In the genomic region with DNA sequence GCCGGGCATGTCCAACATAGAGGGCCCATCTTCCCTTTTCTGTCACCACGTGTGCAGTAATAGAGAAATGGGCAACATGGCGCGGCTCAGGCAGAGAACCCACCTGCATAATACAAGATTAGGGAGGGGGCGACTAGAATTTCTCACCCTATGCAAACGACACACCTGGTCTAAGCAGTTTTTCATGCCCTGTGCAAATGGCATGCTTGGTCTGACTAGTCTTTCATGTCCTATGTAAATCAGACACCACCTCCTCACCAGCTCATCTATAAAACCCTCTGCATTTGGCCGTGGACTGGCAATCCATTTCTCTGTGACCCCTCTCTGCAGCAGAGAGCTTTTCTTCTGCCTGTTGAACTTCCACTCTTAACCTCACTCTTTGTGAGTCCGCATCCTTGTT, we compare ENCODE assay signal across 33 cellular contexts.
"Had no signal": no experiment of that assay in that cellular context is flagged by ENCODE, and none has a peak within 500 bp of the region (broad histone marks: within the 10 kb centered on the region; RNA-seq: fewer than 3 reads in every experiment).

No MANE protein-coding gene starts in this region.

- H3K4me3 ChIP-seq: colonic mucosa, gastrocnemius medialis, hepatocyte, pancreas, prostate gland, stomach, tibial artery, upper lobe of right lung had no signal

- H3K9me3 ChIP-seq: colonic mucosa, gastrocnemius medialis, pancreas, prostate gland, stomach, tibial artery, upper lobe of right lung had no signal

- H3K36me3 ChIP-seq: colonic mucosa, gastrocnemius medialis, pancreas, prostate gland, stomach, tibial artery, upper lobe of right lung, WERI-Rb-1 had no signal

- H3K27ac ChIP-seq: colonic mucosa, gastrocnemius medialis, hepatocyte, pancreas, prostate gland, stomach, tibial artery, upper lobe of right lung, WERI-Rb-1 had no signal

- H3K36me3 Mint-ChIP-seq: activated CD4-positive, alpha-beta memory T cell treated with anti-CD3 and anti-CD28 coated beads for 36 hours; activated naive CD4-positive, alpha-beta T cell treated with anti-CD3 and anti-CD28 coated beads, Interleukin-2, amount 50 U/mL, for 24 hours; mesothelial cell of epicardium; stimulated activated effector memory CD8-positive, alpha-beta T cell treated with anti-CD3 and anti-CD28 coated beads, Interleukin-12 subunit alpha, Interleukin-12 subunit beta, amount 100 ng/mL, for 72 hours had no signal

- H3K9me3 Mint-ChIP-seq: activated CD4-positive, alpha-beta memory T cell treated with anti-CD3 and anti-CD28 coated beads for 36 hours; activated CD4-positive, alpha-beta T cell treated with anti-CD3 and anti-CD28 coated beads, Interleukin-2, amount 10 ng/mL, durations not matched to agents 24 days and 14 days; activated naive CD4-positive, alpha-beta T cell treated with anti-CD3 and anti-CD28 coated beads, Interleukin-2, amount 50 U/mL, for 24 hours; activated naive CD8-positive, alpha-beta T cell treated with anti-CD3 and anti-CD28 coated beads, Interleukin-2, amount 50 U/mL, for 24 hours; activated T-helper 17 cell treated with anti-CD3 and anti-CD28 coated beads, Interleukin-2, amount 50 U/mL, for 72 hours; mesothelial cell of epicardium; naive thymus-derived CD4-positive, alpha-beta T cell; neural crest cell; stimulated activated effector memory CD8-positive, alpha-beta T cell treated with anti-CD3 and anti-CD28 coated beads, Interleukin-12 subunit alpha, Interleukin-12 subunit beta, amount 100 ng/mL, for 72 hours had no signal

- H3K27me3 Mint-ChIP-seq: activated CD4-positive, alpha-beta memory T cell treated with anti-CD3 and anti-CD28 coated beads for 36 hours; activated naive CD4-positive, alpha-beta T cell treated with anti-CD3 and anti-CD28 coated beads, Interleukin-2, amount 50 U/mL, for 24 hours; activated naive CD8-positive, alpha-beta T cell treated with anti-CD3 and anti-CD28 coated beads, Interleukin-2, amount 50 U/mL, for 24 hours; activated T-helper 17 cell treated with anti-CD3 and anti-CD28 coated beads, Interleukin-2, amount 50 U/mL, for 72 hours had no signal

- DNase-seq: activated CD4-positive, alpha-beta memory T cell treated with anti-CD3 and anti-CD28 coated beads for 36 hours; activated CD4-positive, alpha-beta T cell treated with anti-CD3 and anti-CD28 coated beads, Interleukin-2, amount 10 ng/mL, durations not matched to agents 24 days and 14 days; activated CD4-positive, CD25-positive, alpha-beta regulatory T cell treated with anti-CD3 and anti-CD28 coated beads, Interleukin-2, amount 50 U/mL, for 72 hours; activated CD8-positive, alpha-beta memory T cell treated with anti-CD3 and anti-CD28 coated beads, Interleukin-2, amount 50 U/mL, for 4 hours; activated gamma-delta T cell treated with Interleukin-2 at 50 U/mL for 16 hours; activated naive CD8-positive, alpha-beta T cell treated with anti-CD3 and anti-CD28 coated beads, Interleukin-2, amount 50 U/mL, for 24 hours; activated T-cell treated with anti-CD3 and anti-CD28 coated beads, Interleukin-2, amount 50 U/mL, for 1 hour; colonic mucosa; effector CD8-positive, alpha-beta T cell; gastrocnemius medialis; left colon; mammary epithelial cell; naive thymus-derived CD4-positive, alpha-beta T cell; nucleus accumbens; pancreas; retina; small intestine; stimulated activated CD4-positive, alpha-beta T cell treated with anti-CD3 and anti-CD28 coated beads, Interleukin-4, amount 100 ng/mL, for 24 hours; stomach; T-helper 17 cell; T1000; tibial artery; upper lobe of right lung; WERI-Rb-1 had no signal

- H3K27ac Mint-ChIP-seq: activated CD4-positive, alpha-beta memory T cell treated with anti-CD3 and anti-CD28 coated beads for 36 hours; activated CD4-positive, alpha-beta T cell treated with anti-CD3 and anti-CD28 coated beads, Interleukin-2, amount 10 ng/mL, durations not matched to agents 24 days and 14 days; activated naive CD4-positive, alpha-beta T cell treated with anti-CD3 and anti-CD28 coated beads, Interleukin-2, amount 50 U/mL, for 24 hours; mesothelial cell of epicardium had no signal

- FAIRE-seq: keratinocyte, pancreas, small intestine had no signal

- H3K4me1 ChIP-seq: colonic mucosa, gastrocnemius medialis, prostate gland, stomach, tibial artery, upper lobe of right lung had no signal

- H3K27me3 ChIP-seq: colonic mucosa, gastrocnemius medialis, hepatocyte, pancreas, stomach, tibial artery, upper lobe of right lung had no signal

- ATAC-seq: activated naive CD8-positive, alpha-beta T cell treated with anti-CD3 and anti-CD28 coated beads, Interleukin-2, amount 50 U/mL, for 24 hours; activated T-helper 17 cell treated with anti-CD3 and anti-CD28 coated beads, Interleukin-2, amount 50 U/mL, for 72 hours; gastrocnemius medialis; left colon; naive thymus-derived CD4-positive, alpha-beta T cell; pancreas; sciatic nerve; stimulated activated effector memory CD8-positive, alpha-beta T cell treated with anti-CD3 and anti-CD28 coated beads, Interleukin-12 subunit alpha, Interleukin-12 subunit beta, amount 100 ng/mL, for 72 hours; T-helper 17 cell; upper lobe of right lung had no signal

- H3K4me3 Mint-ChIP-seq: activated CD4-positive, alpha-beta memory T cell treated with anti-CD3 and anti-CD28 coated beads for 36 hours; activated CD4-positive, alpha-beta T cell treated with anti-CD3 and anti-CD28 coated beads, Interleukin-2, amount 10 ng/mL, durations not matched to agents 24 days and 14 days; activated naive CD8-positive, alpha-beta T cell treated with anti-CD3 and anti-CD28 coated beads, Interleukin-2, amount 50 U/mL, for 24 hours; activated T-helper 17 cell treated with anti-CD3 and anti-CD28 coated beads, Interleukin-2, amount 50 U/mL, for 72 hours; mesothelial cell of epicardium; neural crest cell; stimulated activated effector memory CD8-positive, alpha-beta T cell treated with anti-CD3 and anti-CD28 coated beads, Interleukin-12 subunit alpha, Interleukin-12 subunit beta, amount 100 ng/mL, for 72 hours; T-helper 17 cell had no signal
